15 cellular contexts compared by ENCODE assay signal in the genomic region with DNA sequence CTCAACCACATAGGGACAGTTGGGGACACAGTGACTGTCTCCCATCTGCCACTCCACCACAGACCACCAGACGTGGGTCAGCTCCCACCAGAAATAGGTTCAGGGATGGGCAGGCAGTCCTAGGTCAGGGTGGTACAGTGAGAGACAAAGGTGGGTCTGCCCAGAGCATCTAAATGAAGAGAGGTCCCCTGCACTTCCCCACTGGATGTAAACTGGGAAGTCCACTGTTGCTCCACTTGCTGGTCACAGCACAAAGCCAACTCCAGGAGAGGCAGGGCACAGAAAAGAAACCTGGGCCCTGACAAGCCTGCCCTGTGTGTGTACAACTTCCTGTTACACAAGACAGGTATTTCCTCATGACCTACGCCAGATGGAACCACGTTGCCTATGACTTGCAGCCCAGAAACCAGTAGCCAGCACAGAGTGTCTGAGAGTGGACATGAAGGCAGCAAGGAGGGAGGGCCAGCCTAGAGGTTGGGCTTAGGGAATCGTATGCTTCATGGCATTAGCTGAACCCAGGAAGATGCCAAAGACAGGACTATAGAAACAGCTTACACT.
DNase-seq lines count a peak whose midpoint lies in the region; ATAC-seq and TF ChIP-seq lines count a peak whose summit lies in the region.
"Had no signal": no experiment of that assay in that cellular context is flagged by ENCODE, and none has a peak within 500 bp of the region (broad histone marks: within the 10 kb centered on the region; RNA-seq: fewer than 3 reads in every experiment).

No MANE protein-coding gene starts in this region.

- no peaks in the 10 kb centered on the region for H3K27me3 Mint-ChIP-seq in T-helper 17 cell
- peaks cover 1 to 3% (median 2%) of the 10 kb centered on the region in 3 donors for H3K27me3 Mint-ChIP-seq in immature natural killer cell (ENCODE audit: low read depth in 3 of 3)

- no peaks in the 10 kb centered on the region for H3K27me3 ChIP-seq in upper lobe of left lung
- H3K27me3 ChIP-seq: BE2C, neural progenitor cell had no signal

- no peak for TF ChIP-seq CTCF in upper lobe of left lung (IDR thresholded peaks at IDR 0.05)

- H3K27ac ChIP-seq in upper lobe of left lung, result peak overlapping the region in 3 of 4 donors; percentile 27 to 55 (median 49)
- H3K27ac ChIP-seq: neural progenitor cell had no signal

- H3K9me3 ChIP-seq in T-helper 17 cell (ENCODE audit: control insufficient read depth, low read length, poor library complexity, severe bottlenecking), result no peaks in the 10 kb centered on the region
- no peaks in the 10 kb centered on the region for H3K9me3 ChIP-seq in upper lobe of left lung
- H3K9me3 ChIP-seq: BE2C had no signal

- peak overlapping the region; percentile 94 for H3K27ac Mint-ChIP-seq in T-helper 17 cell
- peak overlapping the region in 5 of 6 donors; percentile 2 to 83 (median 73) for H3K27ac Mint-ChIP-seq in immature natural killer cell
- H3K27ac Mint-ChIP-seq: neural progenitor cell had no signal

- 39% methylated on average over 2 to 4 of the region's 4 CpGs for WGBS in upper lobe of left lung, 2 donors

- peaks cover 0 to 3% (median 0%) of the 10 kb centered on the region in 4 donors for H3K4me1 ChIP-seq in upper lobe of left lung
- H3K4me1 ChIP-seq: BE2C, neural progenitor cell had no signal

- H3K9me3 Mint-ChIP-seq in immature natural killer cell, result no peaks in the 10 kb centered on the region

- peaks cover 24% of the 10 kb centered on the region for H3K4me1 Mint-ChIP-seq in T-helper 17 cell
- peaks cover 73 to 89% of the 10 kb centered on the region in 2 donors for H3K4me1 Mint-ChIP-seq in immature natural killer cell
- H3K4me1 Mint-ChIP-seq: neural progenitor cell had no signal

- DNase-seq in cardiac septum (ENCODE audit: low spot score), result peak; percentile 83
- DNase-seq in Right ventricle myocardium inferior (ENCODE audit: missing footprints), result no peak
- DNase-seq in T-helper 17 cell, result no peak
- no peak for DNase-seq in immature natural killer cell
- peak in 1 of 2 donors; percentile 72 for DNase-seq in upper lobe of left lung
- no peak for DNase-seq in stimulated activated naive CD4-positive, alpha-beta T cell (lab: John Stamatoyannopoulos, UW)
- no peak for DNase-seq in H4 (ENCODE audit: low spot score)
- DNase-seq: activated T-cell treated with anti-CD3 and anti-CD28 coated beads, Interleukin-2, amount 50 U/mL, for 1 hour; BE2C; cerebellar nuclear complex; NCI-H2029; PC-3 had no signal

- H3K4me3 ChIP-seq in upper lobe of left lung, result no peak overlapping the region
- H3K4me3 ChIP-seq: neural progenitor cell, smooth muscle cell had no signal

- ATAC-seq in Right ventricle myocardium inferior (no peak), T-helper 17 cell (peak; percentile 77), upper lobe of left lung (ENCODE audit: low FRiP score in 2 of 2) (peak; percentile 26 to 85), HG03139 (IDR thresholded peaks at IDR 0.05; ENCODE audit: unreplicated experiment) (no peak)
- ATAC-seq: PC-3 had no signal

- no peaks in the 10 kb centered on the region for H3K36me3 ChIP-seq in upper lobe of left lung
- H3K36me3 ChIP-seq: BE2C, neural progenitor cell had no signal

- H3K4me3 Mint-ChIP-seq in T-helper 17 cell (peak overlapping the region; percentile 45), immature natural killer cell (peak overlapping the region in 2 of 5 donors; percentile 16 to 28)
- H3K4me3 Mint-ChIP-seq: neural progenitor cell had no signal

- no peak for TF ChIP-seq EP300 in upper lobe of left lung (IDR thresholded peaks at IDR 0.05)

- no peak for TF ChIP-seq POLR2A in upper lobe of left lung (IDR thresholded peaks at IDR 0.05)

- H3K36me3 Mint-ChIP-seq in T-helper 17 cell (ENCODE audit: low read depth) (no peaks in the 10 kb centered on the region), immature natural killer cell (no peaks in the 10 kb centered on the region)
- H3K36me3 Mint-ChIP-seq: neural progenitor cell had no signal

- intact Hi-C loops in cardiac septum (cut with DNase I) (no loop called here), Right ventricle myocardium inferior (cut with DNase I) (no loop called here)

Comparison
In these comparisons a context has a peak if more than half of its experiments do, and no peak if none do; other contexts are left out.
1. ATAC-seq: peak in T-helper 17 cell (single experiment) and upper lobe of left lung (2 of 2); none in Right ventricle myocardium inferior (single experiment) and HG03139 (single experiment).